ENCODE assay signal across 34 cellular contexts in genomic region chr11:109135627-109136026, GRCh38.
"Had no signal": no experiment of that assay in that cellular context is flagged by ENCODE, and none has a peak within 500 bp of the region (broad histone marks: within the 10 kb centered on the region; RNA-seq: fewer than 3 reads in every experiment).

No MANE protein-coding gene starts in this region.

- H3K27me3 ChIP-seq: MG63 had no signal

- H3K9ac ChIP-seq: KMS-11 had no signal

- H3K27ac ChIP-seq: KMS-11 had no signal

- H3K36me3 ChIP-seq: MG63 had no signal

- DNase-seq: Kasumi-1, MG63, MM.1S, MV-4-11, NCI-H1048, NCI-H1092, NCI-H1092 treated with DMSO at 0.1 percent for 48 hours, NCI-H1105, NCI-H1105 treated with DMSO at 0.1 percent for 48 hours, NCI-H1417, NCI-H1417 treated with DMSO at 0.1 percent for 48 hours, NCI-H1436, NCI-H1436 treated with DMSO at 0.1 percent for 48 hours, NCI-H146, NCI-H1694, NCI-H1694 treated with DMSO at 0.1 percent for 48 hours, NCI-H187, NCI-H187 treated with DMSO at 0.1 percent for 48 hours, NCI-H1930, NCI-H2029, NCI-H2029 treated with DMSO at 0.1 percent for 48 hours, NCI-H2081, NCI-H2081 treated with DMSO at 0.1 percent for 48 hours, NCI-H2107, NCI-H2171, NCI-H2171 treated with DMSO at 0.1 percent for 48 hours, NCI-H2227 treated with DMSO at 0.1 percent for 48 hours, NCI-H226, NCI-H345, NCI-H446, NCI-H446 treated with DMSO at 0.1 percent for 48 hours, NCI-H510A, NCI-H510A treated with DMSO at 0.1 percent for 48 hours had no signal

- H3K4me3 ChIP-seq: MG63 had no signal

- H3K4me2 ChIP-seq: KMS-11 had no signal
